ENCODE assay signal across 8 cellular contexts in the genomic region with DNA sequence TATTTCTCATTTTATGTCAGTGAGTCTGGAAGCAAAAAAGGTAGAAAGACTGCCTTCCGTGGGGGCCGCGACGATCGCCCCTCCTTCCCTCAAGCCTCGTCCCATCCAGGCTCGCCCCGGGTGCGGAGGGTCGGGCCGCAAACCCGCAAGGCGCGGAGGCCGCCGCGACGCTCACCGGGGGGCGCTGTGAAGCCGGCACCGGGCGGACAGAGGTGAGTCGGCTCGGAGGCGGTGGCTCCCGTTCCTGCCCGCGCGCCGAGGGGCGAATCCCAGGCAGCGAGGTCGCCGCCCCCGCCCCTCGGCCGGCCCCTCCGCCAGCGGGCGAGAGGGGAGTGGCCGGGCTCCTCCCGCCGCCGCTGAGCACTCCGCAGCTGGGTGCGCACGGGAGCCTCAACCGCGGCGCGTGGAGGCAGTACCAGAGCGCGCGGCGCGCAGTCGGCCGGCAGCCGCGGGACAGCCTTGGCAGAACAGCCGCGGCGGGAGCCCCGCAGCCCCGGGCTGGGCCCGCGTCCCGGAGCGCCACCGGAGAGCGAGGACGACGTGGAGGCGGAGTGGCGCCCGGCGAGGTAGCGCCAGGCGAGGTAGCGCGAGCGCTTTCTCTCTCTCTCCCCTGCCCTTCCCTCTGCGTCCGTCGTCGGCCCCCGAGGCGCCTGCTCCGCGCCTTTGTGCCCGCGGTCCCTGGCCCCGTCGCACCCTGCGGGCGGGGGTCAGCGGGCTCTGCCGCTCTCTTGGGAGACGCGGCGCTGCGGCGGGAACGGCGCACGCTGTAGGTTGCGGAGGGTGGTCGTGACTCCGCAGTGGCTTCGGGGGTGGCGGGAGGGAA. TPM values are rescaled to one million over a fixed set of nuclear protein-coding genes. Genes with fewer than 3 reads are reported as not detected.
DNase-seq lines count a peak whose midpoint lies in the region; ATAC-seq and TF ChIP-seq lines count a peak whose summit lies in the region.

A gene (plus strand): TSS at position 359 of the 823 bp plus-strand sequence. CDS start 31,492 bp downstream, outside the sequence.

- peaks cover 17% of the 10 kb centered on the region for H3K27me3 Mint-ChIP-seq in activated naive CD8-positive, alpha-beta T cell treated with anti-CD3 and anti-CD28 coated beads, Interleukin-2, amount 10 ng/mL, durations not matched to agents 7 days and 5 days

- peak within 1 kb of the TSS; percentile 78 for H3K4me3 Mint-ChIP-seq in activated naive CD8-positive, alpha-beta T cell treated with anti-CD3 and anti-CD28 coated beads, Interleukin-2, amount 10 ng/mL, durations not matched to agents 7 days and 5 days

- peak within 1 kb of the TSS; percentile 49 for H3K27ac Mint-ChIP-seq in activated naive CD8-positive, alpha-beta T cell treated with anti-CD3 and anti-CD28 coated beads, Interleukin-2, amount 10 ng/mL, durations not matched to agents 7 days and 5 days

- WGBS in heart right ventricle, 2 donors: 0% methylated on average over 106 to 112 of the region's 112 CpGs

- H3K4me1 ChIP-seq in SJCRH30 (peaks cover 21% of the 10 kb centered on the region), heart right ventricle (peaks cover 5 to 50% (median 26%) of the 10 kb centered on the region in 9 donors), rectal smooth muscle tissue (ENCODE audit: control insufficient read depth, insufficient read depth, low read length) (no peaks in the 10 kb centered on the region)

- no peaks in the 10 kb centered on the region for H3K27me3 ChIP-seq in SJCRH30
- H3K27me3 ChIP-seq in heart right ventricle: peaks cover 0 to 32% (median 0%) of the 10 kb centered on the region in 7 donors
- no peaks in the 10 kb centered on the region for H3K27me3 ChIP-seq in rectal smooth muscle tissue (ENCODE audit: control insufficient read depth, insufficient read depth, low read length)

- no peaks in the 10 kb centered on the region for H3K36me3 ChIP-seq in KOPT-K1 (ENCODE audit: insufficient read depth, low read length)
- no peaks in the 10 kb centered on the region for H3K36me3 ChIP-seq in SJCRH30
- H3K36me3 ChIP-seq in heart right ventricle: no peaks in the 10 kb centered on the region
- H3K36me3 ChIP-seq in rectal smooth muscle tissue (ENCODE audit: control insufficient read depth, insufficient read depth, low read length): no peaks in the 10 kb centered on the region

- ATAC-seq in GM21515 (IDR thresholded peaks at IDR 0.05; ENCODE audit: unreplicated experiment): peak; percentile 58
- ATAC-seq in activated naive CD8-positive, alpha-beta T cell treated with anti-CD3 and anti-CD28 coated beads, Interleukin-2, amount 10 ng/mL, durations not matched to agents 7 days and 5 days (ENCODE audit: low read depth): peak; percentile 82
- ATAC-seq in heart right ventricle: peak; percentile 69 to 87 (median 82)
- no peak for ATAC-seq in GM21447 (IDR thresholded peaks at IDR 0.05; ENCODE audit: unreplicated experiment)

- DNase-seq in COR-L47 (lab: John Stamatoyannopoulos, UW) (peak; percentile 46), SJCRH30 (peak; percentile 96 to 98), heart right ventricle (peak; percentile 68 to 76)
- DNase-seq in activated naive CD8-positive, alpha-beta T cell treated with anti-CD3 and anti-CD28 coated beads, Interleukin-2, amount 10 ng/mL, durations not matched to agents 7 days and 5 days: peak; percentile 77

- H3K4me3 ChIP-seq in SJCRH30 (peak within 1 kb of the TSS; percentile 79), heart right ventricle (peak within 1 kb of the TSS; percentile 58 to 88 (median 76)), rectal smooth muscle tissue (ENCODE audit: low read length) (peak within 1 kb of the TSS; percentile 79)

- H3K9ac ChIP-seq in rectal smooth muscle tissue (ENCODE audit: low read length): peak within 1 kb of the TSS; percentile 32

- intact Hi-C loops in heart right ventricle (cut with DNase I): loop anchor here in 7 of 10 donors (5.0 to 10.0 kb wide), 5 partner anchors 57 to 140 kb away; no protein-coding TSS in a partner anchor

- H3K9me3 ChIP-seq in KOPT-K1 (ENCODE audit: insufficient read depth, low read length, poor library complexity, severe bottlenecking) (no peaks in the 10 kb centered on the region), SJCRH30 (replicated peaks) (no peaks in the 10 kb centered on the region), heart right ventricle (peaks cover 0 to 7% (median 0%) of the 10 kb centered on the region in 11 donors)

- POLR2A ChIA-PET in activated naive CD8-positive, alpha-beta T cell treated with anti-CD3 and anti-CD28 coated beads, Interleukin-2, amount 10 ng/mL, durations not matched to agents 7 days and 5 days (lab: Charles Lee): no interaction called here

- H3K9me3 Mint-ChIP-seq in activated naive CD8-positive, alpha-beta T cell treated with anti-CD3 and anti-CD28 coated beads, Interleukin-2, amount 10 ng/mL, durations not matched to agents 7 days and 5 days: no peaks in the 10 kb centered on the region

- no peaks in the 10 kb centered on the region for H3K36me3 Mint-ChIP-seq in activated naive CD8-positive, alpha-beta T cell treated with anti-CD3 and anti-CD28 coated beads, Interleukin-2, amount 10 ng/mL, durations not matched to agents 7 days and 5 days

- H3K27ac ChIP-seq in KOPT-K1 (ENCODE audit: low read depth, low read length, poor library complexity, severe bottlenecking): peak within 1 kb of the TSS; percentile 34
- H3K27ac ChIP-seq in SJCRH30: peak within 1 kb of the TSS; percentile 91
- peak within 1 kb of the TSS; percentile 75 to 93 (median 87) for H3K27ac ChIP-seq in heart right ventricle
- peak within 1 kb of the TSS; percentile 22 for H3K27ac ChIP-seq in rectal smooth muscle tissue (ENCODE audit: low read depth, low read length)

- peaks cover 6% of the 10 kb centered on the region for H3K4me1 Mint-ChIP-seq in activated naive CD8-positive, alpha-beta T cell treated with anti-CD3 and anti-CD28 coated beads, Interleukin-2, amount 10 ng/mL, durations not matched to agents 7 days and 5 days

- peak; percentile 13 to 82 (median 59) for TF ChIP-seq CTCF in heart right ventricle (IDR thresholded peaks at IDR 0.05)

RNA-seq across cellular contexts. Expression of the gene that starts here (rescaled TPM):
- total RNA-seq in SJCRH30 (2014; rRNA removed; shearing (Covaris generic)): 248 and 265 TPM in 2 replicates
- total RNA-seq in activated naive CD8-positive, alpha-beta T cell treated with anti-CD3 and anti-CD28 coated beads, Interleukin-2, amount 10 ng/mL, durations not matched to agents 7 days and 5 days: 1 to 10 TPM; 3.2 to 3.9 TPM
- 10 to 100 TPM in 9 of 10 donors, 1 to 10 TPM in 1; 8.7 to 32.4 (median 15.9) TPM for total RNA-seq in heart right ventricle
- polyA plus RNA-seq in heart right ventricle: 10 to 100 TPM in 1 of 2 donors, 1 to 10 TPM in 1; 8.7 to 13.8 TPM

Comparison
In these comparisons a context has a peak if more than half of its experiments do, and no peak if none do; other contexts are left out.
1. DNase-seq: peak in every context shown above with its lines; median percentile 97 in SJCRH30; 77 in activated naive CD8-positive, alpha-beta T cell treated with anti-CD3 and anti-CD28 coated beads, Interleukin-2, amount 10 ng/mL, durations not matched to agents 7 days and 5 days; 72 in heart right ventricle; 46 in COR-L47.
2. H3K27ac ChIP-seq: peak in every context shown above with its lines; median percentile 91 in SJCRH30; 87 in heart right ventricle; 34 in KOPT-K1; 22 in rectal smooth muscle tissue.